In genomic region chr1:29703596-29703995, GRCh38 we compare ENCODE assay signal across 8 cellular contexts.
DNase-seq lines count a peak whose midpoint lies in the region; ATAC-seq and TF ChIP-seq lines count a peak whose summit lies in the region.

No MANE protein-coding gene starts in this region.

- peaks cover 54% of the 10 kb centered on the region for H3K4me1 Mint-ChIP-seq in neural progenitor cell

- H3K4me2 ChIP-seq in OCI-LY3 (ENCODE audit: low read length) = no peak overlapping the region
- peak overlapping the region; percentile 61 for H3K4me2 ChIP-seq in neural progenitor cell

- intact Hi-C loops in ovary (cut with DNase I) = no loop called here

- H3K4me3 ChIP-seq in OCI-LY3 (ENCODE audit: low read length) (no peak overlapping the region), epithelial cell of esophagus (ENCODE audit: low read length) (no peak overlapping the region), neural progenitor cell (peak overlapping the region; percentile 3), ovary (no peak overlapping the region)

- TF ChIP-seq EP300 in ovary (IDR thresholded peaks at IDR 0.05) = no peak

- H2AFZ ChIP-seq in OCI-LY3 (ENCODE audit: low read depth, low read length) (no peak overlapping the region), neural progenitor cell (replicated peaks) (no peak overlapping the region)

- peaks cover 13% of the 10 kb centered on the region for H3F3A ChIP-seq in neural progenitor cell (ENCODE audit: low read depth)

- peak overlapping the region; percentile 64 for H3K4me3 Mint-ChIP-seq in neural progenitor cell

- peaks cover 12% of the 10 kb centered on the region for H3K27me3 Mint-ChIP-seq in neural progenitor cell (ENCODE audit: insufficient read depth, low read depth)

- H3K27me3 ChIP-seq in OCI-LY3 (ENCODE audit: low read depth, low read length) (no peaks in the 10 kb centered on the region), neural progenitor cell (no peaks in the 10 kb centered on the region), ovary (no peaks in the 10 kb centered on the region)

- no peaks in the 10 kb centered on the region for H3K79me2 ChIP-seq in OCI-LY3 (ENCODE audit: low read length)
- no peaks in the 10 kb centered on the region for H3K79me2 ChIP-seq in neural progenitor cell (ENCODE audit: low read depth)

- WGBS in ovary, 3 donors = 14 to 28% (median 16%) methylated on average over 7 of the region's 7 CpGs

- DNase-seq in AG20443 (ENCODE audit: low spot score) (peak; percentile 86), GM20000 (ENCODE audit: low spot score) (peak; percentile 61), epithelial cell of esophagus (ENCODE audit: low read depth) (peak; percentile 64), neural progenitor cell (ENCODE audit: low spot score) (peak; percentile 72), ovary (no peak)

- H3K27ac ChIP-seq in OCI-LY3 (ENCODE audit: low read length) (no peak overlapping the region), neural progenitor cell (peak overlapping the region; percentile 4), ovary (no peak overlapping the region)

- H4K20me1 ChIP-seq in OCI-LY3 (ENCODE audit: insufficient read depth, low read length) (no peaks in the 10 kb centered on the region), neural progenitor cell (ENCODE audit: low read depth) (no peaks in the 10 kb centered on the region)

- ATAC-seq in GM21825 (IDR thresholded peaks at IDR 0.05; ENCODE audit: unreplicated experiment) (no peak), GM18907 (IDR thresholded peaks at IDR 0.05; ENCODE audit: unreplicated experiment) (no peak)

- H3K36me3 ChIP-seq in OCI-LY3 (replicated peaks; ENCODE audit: low read depth, low read length) (no peaks in the 10 kb centered on the region), neural progenitor cell (no peaks in the 10 kb centered on the region), ovary (no peaks in the 10 kb centered on the region)

- no peak for TF ChIP-seq POLR2A in ovary (IDR thresholded peaks at IDR 0.05)

- H3K9ac ChIP-seq in OCI-LY3 (ENCODE audit: low read length) = no peak overlapping the region
- H3K9ac ChIP-seq in neural progenitor cell = no peak overlapping the region

- TF ChIP-seq CTCF in GM20000 (IDR thresholded peaks at IDR 0.05; ENCODE audit: extremely low read depth, missing control alignments) (peak; percentile 44), OCI-LY3 (IDR thresholded peaks at IDR 0.05; ENCODE audit: low read depth, low read length) (peak; percentile 32), epithelial cell of esophagus (IDR thresholded peaks at IDR 0.05; ENCODE audit: insufficient read depth, low read depth, low read length, missing control alignments) (peak; percentile 93), neural progenitor cell (IDR thresholded peaks at IDR 0.05) (peak; percentile 79), ovary (IDR thresholded peaks at IDR 0.05) (peak in 1 of 3 donors; percentile 20)

- H3K36me3 Mint-ChIP-seq in neural progenitor cell = no peaks in the 10 kb centered on the region

- H3K9me3 Mint-ChIP-seq in neural progenitor cell = peaks cover 4% of the 10 kb centered on the region

- H3K4me1 ChIP-seq in OCI-LY3 (ENCODE audit: low read length) (no peaks in the 10 kb centered on the region), neural progenitor cell (peaks cover 25% of the 10 kb centered on the region), ovary (ENCODE audit: insufficient read depth) (no peaks in the 10 kb centered on the region)

- H3K9me3 ChIP-seq in OCI-LY3 (ENCODE audit: insufficient read depth, low read length) = no peaks in the 10 kb centered on the region
- no peaks in the 10 kb centered on the region for H3K9me3 ChIP-seq in neural progenitor cell (ENCODE audit: low read depth)
- H3K9me3 ChIP-seq in ovary = no peaks in the 10 kb centered on the region

- no peak overlapping the region for H3K27ac Mint-ChIP-seq in neural progenitor cell

Comparison
In these comparisons a context has a peak if more than half of its experiments do, and no peak if none do; other contexts are left out.
1. DNase-seq: peak in AG20443 (single experiment), GM20000 (single experiment), epithelial cell of esophagus (single experiment) and neural progenitor cell (single experiment); none in ovary (0 of 5).